ENCODE assay signal across 6 cellular contexts in the genomic region with DNA sequence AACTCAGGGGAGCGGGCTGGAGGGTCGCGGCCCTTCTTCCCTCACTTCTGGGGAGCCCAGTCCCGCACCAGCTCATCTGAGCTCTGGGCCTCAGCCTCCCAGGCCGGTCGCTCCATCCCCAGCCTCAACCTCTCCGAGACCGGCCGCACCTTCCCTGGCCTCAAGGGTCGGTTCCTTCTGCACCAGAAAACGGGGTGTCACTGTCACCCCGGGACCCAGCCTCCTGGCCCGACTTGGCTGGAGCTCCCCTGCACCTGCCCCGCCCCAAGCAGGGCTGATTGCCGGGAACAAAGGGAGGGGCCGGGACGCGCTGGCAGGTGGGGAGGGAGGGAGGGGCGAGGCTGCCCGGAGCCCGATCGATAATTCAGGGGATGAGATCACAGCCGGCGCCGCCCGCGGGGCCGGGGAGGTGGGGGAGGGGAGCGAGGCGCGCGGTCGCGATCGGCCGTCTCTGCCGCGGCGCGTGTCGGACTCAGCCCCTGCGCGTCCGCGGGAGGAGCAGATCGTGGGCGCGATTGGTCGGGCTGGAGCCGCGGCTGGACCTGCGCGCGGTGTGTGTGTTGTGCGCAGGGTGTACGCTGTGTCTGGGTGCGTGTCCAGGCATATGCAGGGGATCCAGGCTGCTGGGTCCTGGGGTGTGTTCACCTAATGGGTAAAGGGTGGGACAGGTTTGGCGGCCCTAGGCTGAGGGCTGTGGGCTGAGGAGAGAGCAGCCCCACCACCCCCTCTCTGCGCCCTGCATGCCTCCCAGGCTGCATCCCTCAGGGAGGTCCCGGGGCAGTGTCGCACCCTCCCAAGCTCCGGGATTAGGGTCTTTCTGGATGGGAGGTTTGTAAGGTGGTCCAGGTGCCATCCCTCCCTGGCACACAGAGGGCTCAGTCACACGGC.
A peak's percentile ranks its signal among the peaks of the same experiment; 100 is the strongest.
DNase-seq lines count a peak whose midpoint lies in the region; ATAC-seq and TF ChIP-seq lines count a peak whose summit lies in the region.

No MANE protein-coding gene starts in this region.

- ATAC-seq in SK-N-SH treated with all-trans-retinoic acid at 6 μM for 48 hours (peak; percentile 48), HG03025 (IDR thresholded peaks at IDR 0.05; ENCODE audit: low FRiP score, unreplicated experiment) (no peak)

- in situ Hi-C loops in HAP-1 (cut with MboI; ENCODE audit: low sequenced_read_pairs) = no loop called here

- peaks cover 4% of the 10 kb centered on the region; the same call in 1 of the 2 replicates for H3K4me1 ChIP-seq in HAP-1

- H3K27me3 ChIP-seq in HAP-1 (ENCODE audit: low read depth) = no peaks in the 10 kb centered on the region
- H3K27me3 ChIP-seq in layer of hippocampus (ENCODE audit: control insufficient read depth, insufficient read depth, low read length) = no peaks in the 10 kb centered on the region

- DNase-seq in HAP-1 (ENCODE audit: low spot score in 2 of 2) = peak; percentile 59 to 83
- DNase-seq in NK-92 (lab: John Stamatoyannopoulos, UW; ENCODE audit: unreplicated experiment) = no peak
- no peak for DNase-seq in AG08396 (ENCODE audit: low spot score)

- no peaks in the 10 kb centered on the region for H3K9me3 ChIP-seq in HAP-1

- no peaks in the 10 kb centered on the region for H3K36me3 ChIP-seq in HAP-1 (replicated peaks)

- peak overlapping the region; percentile 39 for H3K4me3 ChIP-seq in HAP-1

- H3K27ac ChIP-seq in layer of hippocampus (ENCODE audit: low read depth, low read length) = peak overlapping the region; percentile 30

TF ChIP-seq in SK-N-SH treated with all-trans-retinoic acid at 6 μM for 48 hours, 23 proteins besides CTCF, POLR2A, EP300 and RAD21:
- TF ChIP-seq ISL1 (CRISPR knock-in tag; IDR thresholded peaks at IDR 0.05) (no peak), CSDC2 (CRISPR knock-in tag; IDR thresholded peaks at IDR 0.05) (no peak), PPARA (CRISPR knock-in tag; IDR thresholded peaks at IDR 0.05; ENCODE audit: borderline replicate concordance) (no peak), ARNTL (CRISPR knock-in tag; IDR thresholded peaks at IDR 0.05; ENCODE audit: borderline replicate concordance, low read depth) (no peak), PATZ1 (CRISPR knock-in tag; IDR thresholded peaks at IDR 0.05; ENCODE audit: borderline replicate concordance) (no peak), GLIS3 (CRISPR knock-in tag; IDR thresholded peaks at IDR 0.05) (no peak), BACH2 (CRISPR knock-in tag; IDR thresholded peaks at IDR 0.05; ENCODE audit: borderline replicate concordance) (no peak), RARB (CRISPR knock-in tag; IDR thresholded peaks at IDR 0.05) (no peak), TSHZ2 (CRISPR knock-in tag; IDR thresholded peaks at IDR 0.05) (no peak), TCF4 (CRISPR knock-in tag; IDR thresholded peaks at IDR 0.05; ENCODE audit: borderline replicate concordance) (no peak)
- TF ChIP-seq, protein P1, sequence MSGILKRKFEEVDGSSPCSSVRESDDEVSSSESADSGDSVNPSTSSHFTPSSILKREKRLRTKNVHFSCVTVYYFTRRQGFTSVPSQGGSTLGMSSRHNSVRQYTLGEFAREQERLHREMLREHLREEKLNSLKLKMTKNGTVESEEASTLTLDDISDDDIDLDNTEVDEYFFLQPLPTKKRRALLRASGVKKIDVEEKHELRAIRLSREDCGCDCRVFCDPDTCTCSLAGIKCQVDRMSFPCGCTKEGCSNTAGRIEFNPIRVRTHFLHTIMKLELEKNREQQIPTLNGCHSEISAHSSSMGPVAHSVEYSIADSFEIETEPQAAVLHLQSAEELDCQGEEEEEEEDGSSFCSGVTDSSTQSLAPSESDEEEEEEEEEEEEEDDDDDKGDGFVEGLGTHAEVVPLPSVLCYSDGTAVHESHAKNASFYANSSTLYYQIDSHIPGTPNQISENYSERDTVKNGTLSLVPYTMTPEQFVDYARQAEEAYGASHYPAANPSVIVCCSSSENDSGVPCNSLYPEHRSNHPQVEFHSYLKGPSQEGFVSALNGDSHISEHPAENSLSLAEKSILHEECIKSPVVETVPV (CRISPR knock-in tag; IDR thresholded peaks at IDR 0.05) = no peak

Comparison
In these comparisons a context has a peak if more than half of its experiments do, and no peak if none do; other contexts are left out.
1. DNase-seq: peak in HAP-1 (2 of 2); none in NK-92 (single experiment) and AG08396 (single experiment).